In the genomic region with DNA sequence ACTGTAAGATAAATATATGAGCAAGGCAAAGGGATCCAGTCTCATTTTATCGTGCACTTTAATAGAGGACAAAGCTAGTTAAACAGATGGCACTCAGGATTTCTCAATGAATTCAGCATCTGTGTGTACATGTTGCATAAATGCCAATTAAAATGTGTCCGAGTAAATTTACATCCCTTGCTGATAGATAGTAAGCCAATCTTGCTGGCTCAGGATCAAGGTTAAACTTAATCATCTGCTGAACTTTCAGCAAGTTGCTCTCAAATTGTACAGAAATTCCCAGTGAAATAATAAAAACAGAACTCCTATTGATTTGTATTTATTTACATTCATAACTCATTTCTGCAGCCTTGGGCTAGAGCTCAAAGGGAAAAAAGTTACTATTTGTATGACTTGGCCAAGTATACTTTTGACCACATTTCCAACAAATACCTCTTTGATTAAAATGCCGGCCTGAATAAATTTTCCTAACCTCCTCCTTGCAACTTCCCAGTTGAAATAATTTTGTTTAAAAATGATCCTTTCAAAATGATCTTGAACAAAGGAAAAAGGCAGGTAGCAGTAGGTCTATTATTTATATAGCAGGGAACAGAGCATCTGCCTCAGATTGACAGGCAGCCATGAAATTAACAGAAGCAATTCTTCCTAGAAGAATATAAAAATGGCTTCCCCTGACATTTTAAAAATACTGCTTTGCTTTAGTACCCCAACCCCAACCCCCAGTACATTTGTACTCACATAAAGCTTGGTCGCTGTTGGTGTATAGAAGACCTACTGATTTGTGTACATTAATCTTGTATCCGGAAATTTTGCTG, we compare ENCODE assay signal across 16 cellular contexts.
A peak's percentile ranks its signal among the peaks of the same experiment; 100 is the strongest.
DNase-seq lines count a peak whose midpoint lies in the region; ATAC-seq lines count a peak whose summit lies in the region.
"Had no signal": no experiment of that assay in that cellular context is flagged by ENCODE, and none has a peak within 500 bp of the region (broad histone marks: within the 10 kb centered on the region; RNA-seq: fewer than 3 reads in every experiment).

No MANE protein-coding gene starts in this region.

- no peaks in the 10 kb centered on the region for H3K27me3 Mint-ChIP-seq in CD8-positive, alpha-beta memory T cell

- H3K27ac ChIP-seq in urinary bladder (ENCODE audit: low read depth) = peak overlapping the region; percentile 23
- H3K27ac ChIP-seq in CD8-positive, alpha-beta memory T cell (ENCODE audit: low read depth, low read length) = no peak overlapping the region
- H3K27ac ChIP-seq: breast epithelium, ovary had no signal

- peaks cover 4 to 41% (median 7%) of the 10 kb centered on the region in 5 donors for H3K9me3 Mint-ChIP-seq in CD8-positive, alpha-beta memory T cell

- H3K4me1 ChIP-seq in urinary bladder (ENCODE audit: insufficient read depth) = no peaks in the 10 kb centered on the region
- H3K4me1 ChIP-seq in CD8-positive, alpha-beta memory T cell (ENCODE audit: insufficient read depth, low read length) = no peaks in the 10 kb centered on the region
- H3K4me1 ChIP-seq: breast epithelium had no signal

- CTCF ChIA-PET in CD8-positive, alpha-beta memory T cell (lab: Charles Lee) = no interaction called here

- no peaks in the 10 kb centered on the region for H3K4me1 Mint-ChIP-seq in CD8-positive, alpha-beta memory T cell

- H3K27ac Mint-ChIP-seq in CD8-positive, alpha-beta memory T cell = no peak overlapping the region

- no peaks in the 10 kb centered on the region for H3K27me3 ChIP-seq in CD8-positive, alpha-beta memory T cell (ENCODE audit: insufficient read depth, low read length, poor library complexity, severe bottlenecking)
- H3K27me3 ChIP-seq: breast epithelium, ovary had no signal

- DNase-seq in NCI-H2196 (lab: John Stamatoyannopoulos, UW; ENCODE audit: unreplicated experiment) (peak; percentile 6), NCI-H2196 treated with DMSO at 0.1 percent for 48 hours (lab: John Stamatoyannopoulos, UW; ENCODE audit: unreplicated experiment) (no peak), NCI-H510A (lab: John Stamatoyannopoulos, UW) (peak; percentile 1), cerebellum (ENCODE audit: low spot score) (peak; percentile 4)
- DNase-seq in activated T-cell treated with anti-CD3 and anti-CD28 coated beads, Interleukin-2, amount 50 U/mL, for 48 hours = no peak
- DNase-seq in CD8-positive, alpha-beta memory T cell = no peak
- DNase-seq: activated CD4-positive, alpha-beta T cell treated with anti-CD3 and anti-CD28 coated beads, Interleukin-2, amount 50 U/mL, for 4 hours; activated effector memory CD4-positive, alpha-beta T cell treated with Interleukin-2 at 50 U/mL for 16 hours; Calu3; KG1; mammary epithelial cell; ovary; trophoblast cell had no signal

- POLR2A ChIA-PET in CD8-positive, alpha-beta memory T cell (lab: Charles Lee) = no interaction called here

- H3K4me3 Mint-ChIP-seq in CD8-positive, alpha-beta memory T cell = no peak overlapping the region

- no peak for ATAC-seq in HG03460 (IDR thresholded peaks at IDR 0.05; ENCODE audit: unreplicated experiment)

- no peaks in the 10 kb centered on the region for H3K36me3 ChIP-seq in urinary bladder (ENCODE audit: insufficient read depth)
- no peaks in the 10 kb centered on the region for H3K36me3 ChIP-seq in CD8-positive, alpha-beta memory T cell (ENCODE audit: insufficient read depth, low read length)
- H3K36me3 ChIP-seq: breast epithelium, ovary had no signal

- no peaks in the 10 kb centered on the region for H3K9me3 ChIP-seq in CD8-positive, alpha-beta memory T cell (ENCODE audit: low read length)
- H3K9me3 ChIP-seq: breast epithelium, ovary had no signal

- no peaks in the 10 kb centered on the region for H3K36me3 Mint-ChIP-seq in CD8-positive, alpha-beta memory T cell

- no peak overlapping the region for H3K4me3 ChIP-seq in urinary bladder (ENCODE audit: low read depth, low read length)
- no peak overlapping the region for H3K4me3 ChIP-seq in CD8-positive, alpha-beta memory T cell (ENCODE audit: low read length)
- H3K4me3 ChIP-seq: breast epithelium, ovary had no signal

- 48% methylated on average over 5 of the region's 5 CpGs for WGBS in urinary bladder

Comparison
In these comparisons a context has a peak if more than half of its experiments do, and no peak if none do; other contexts are left out.
1. DNase-seq: peak in NCI-H2196 (single experiment), NCI-H510A (single experiment) and cerebellum (single experiment); none in NCI-H2196 treated with DMSO at 0.1 percent for 48 hours (single experiment), activated T-cell treated with anti-CD3 and anti-CD28 coated beads, Interleukin-2, amount 50 U/mL, for 48 hours (0 of 2) and CD8-positive, alpha-beta memory T cell (0 of 5).